ENCODE assay signal across 8 cellular contexts in genomic region chr6:137311940-137312339, GRCh38.
"Had no signal": no experiment of that assay in that cellular context is flagged by ENCODE, and none has a peak within 500 bp of the region (broad histone marks: within the 10 kb centered on the region; RNA-seq: fewer than 3 reads in every experiment).

No MANE protein-coding gene starts in this region.

- ATAC-seq: GM12878 had no signal

- DNase-seq: GDM1, GF-D8 had no signal

- FAIRE-seq: G401.6, GM12878, GM12891, GM12892, GM18507, GM19239 had no signal

- H3K4me3 ChIP-seq: GM12878 had no signal
